In the genomic region with DNA sequence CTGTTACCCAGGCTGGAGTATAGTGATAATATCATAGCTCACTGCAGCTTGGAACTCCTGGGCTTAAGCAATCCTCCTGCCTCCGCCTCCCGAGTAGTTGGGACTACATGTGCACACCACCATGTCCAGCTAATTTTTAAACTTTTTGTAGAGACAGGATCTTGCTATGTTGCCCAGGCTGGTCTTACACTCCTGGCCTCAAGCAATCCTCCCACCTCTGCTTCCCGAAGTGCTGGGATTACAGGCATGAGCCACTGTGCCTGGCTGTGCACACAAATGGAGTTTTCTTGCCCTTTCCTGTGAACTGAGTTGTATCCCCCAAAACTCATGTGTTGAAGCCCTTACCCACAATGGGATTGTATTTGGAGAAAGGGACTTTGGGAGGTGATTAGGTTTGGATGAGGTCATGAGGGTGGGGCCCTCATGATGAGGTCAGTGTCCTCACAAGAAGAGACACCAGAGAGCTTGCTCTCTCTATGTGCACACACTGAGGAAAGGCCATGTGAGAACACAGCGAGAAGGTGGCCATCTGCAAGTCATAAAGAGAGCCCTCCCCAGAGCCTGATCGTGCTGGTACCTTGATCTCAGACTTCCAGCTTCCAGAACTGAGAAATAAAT, we compare ENCODE assay signal across 25 cellular contexts.
"Had no signal": no experiment of that assay in that cellular context is flagged by ENCODE, and none has a peak within 500 bp of the region (broad histone marks: within the 10 kb centered on the region; RNA-seq: fewer than 3 reads in every experiment).

No MANE protein-coding gene starts in this region.

- H3K27me3 ChIP-seq: brain microvascular endothelial cell, colonic mucosa, esophagus muscularis mucosa had no signal

- H3K27ac Mint-ChIP-seq: activated CD4-positive, alpha-beta memory T cell treated with anti-CD3 and anti-CD28 coated beads, Interleukin-2, amount 10 ng/mL, durations not matched to agents 7 days and 5 days; activated CD4-positive, alpha-beta T cell treated with anti-CD3 and anti-CD28 coated beads, Interleukin-2, amount 10 ng/mL, durations not matched to agents 7 days and 5 days; activated naive CD4-positive, alpha-beta T cell treated with anti-CD3 and anti-CD28 coated beads, Interleukin-2, amount 10 ng/mL, durations not matched to agents 7 days and 5 days; activated naive CD4-positive, alpha-beta T cell treated with anti-CD3 and anti-CD28 coated beads, Interleukin-2, amount 50 U/mL, for 72 hours; activated naive CD8-positive, alpha-beta T cell treated with anti-CD3 and anti-CD28 coated beads, Interleukin-2, amount 10 ng/mL, durations not matched to agents 7 days and 5 days; activated T-cell treated with anti-CD3 and anti-CD28 coated beads, Interleukin-2, amount 50 U/mL, for 24 hours; activated T-cell treated with anti-CD3 and anti-CD28 coated beads, Interleukin-2, amount 50 U/mL, for 72 hours had no signal

- DNase-seq: activated CD4-positive, alpha-beta memory T cell treated with anti-CD3 and anti-CD28 coated beads, Interleukin-2, amount 10 ng/mL, durations not matched to agents 7 days and 5 days; activated CD4-positive, alpha-beta T cell treated with anti-CD3 and anti-CD28 coated beads for 1 hour; activated CD4-positive, alpha-beta T cell treated with anti-CD3 and anti-CD28 coated beads for 4 hours; activated CD4-positive, alpha-beta T cell treated with anti-CD3 and anti-CD28 coated beads, Interleukin-2, amount 10 ng/mL, durations not matched to agents 7 days and 5 days; activated CD4-positive, alpha-beta T cell treated with anti-CD3 and anti-CD28 coated beads, Interleukin-2, amount 50 U/mL, for 4 hours; activated CD8-positive, alpha-beta memory T cell treated with anti-CD3 and anti-CD28 coated beads, Interleukin-2, amount 50 U/mL, for 48 hours; activated gamma-delta T cell; activated naive CD4-positive, alpha-beta T cell; activated naive CD4-positive, alpha-beta T cell treated with anti-CD3 and anti-CD28 coated beads, Interleukin-2, amount 10 ng/mL, durations not matched to agents 7 days and 5 days; activated naive CD8-positive, alpha-beta T cell treated with anti-CD3 and anti-CD28 coated beads, Interleukin-2, amount 10 ng/mL, durations not matched to agents 7 days and 5 days; activated T-cell treated with anti-CD3 and anti-CD28 coated beads for 4 hours; activated T-cell treated with anti-CD3 and anti-CD28 coated beads, Interleukin-2, amount 50 U/mL, for 24 hours; activated T-cell treated with anti-CD3 and anti-CD28 coated beads, Interleukin-2, amount 50 U/mL, for 72 hours; brain microvascular endothelial cell; caudate nucleus; colonic mucosa; effector CD8-positive, alpha-beta T cell; foreskin melanocyte; head of caudate nucleus; T-helper 1 cell; T-helper 2 cell had no signal

- H3K4me3 ChIP-seq: colonic mucosa, esophagus muscularis mucosa had no signal

- H3K36me3 ChIP-seq: brain microvascular endothelial cell, colonic mucosa, esophagus muscularis mucosa had no signal

- FAIRE-seq: astrocyte, endometrium had no signal

- ATAC-seq: activated T-cell treated with anti-CD3 and anti-CD28 coated beads, Interleukin-2, amount 50 U/mL, for 72 hours had no signal

- H3K4me1 Mint-ChIP-seq: activated naive CD8-positive, alpha-beta T cell treated with anti-CD3 and anti-CD28 coated beads, Interleukin-2, amount 10 ng/mL, durations not matched to agents 7 days and 5 days had no signal

- H3K4me1 ChIP-seq: colonic mucosa, esophagus muscularis mucosa had no signal

- H3K4me3 Mint-ChIP-seq: activated CD4-positive, alpha-beta memory T cell treated with anti-CD3 and anti-CD28 coated beads, Interleukin-2, amount 10 ng/mL, durations not matched to agents 7 days and 5 days; activated CD4-positive, alpha-beta T cell treated with anti-CD3 and anti-CD28 coated beads, Interleukin-2, amount 10 ng/mL, durations not matched to agents 7 days and 5 days; activated naive CD4-positive, alpha-beta T cell treated with anti-CD3 and anti-CD28 coated beads, Interleukin-2, amount 10 ng/mL, durations not matched to agents 7 days and 5 days; activated naive CD8-positive, alpha-beta T cell treated with anti-CD3 and anti-CD28 coated beads, Interleukin-2, amount 10 ng/mL, durations not matched to agents 7 days and 5 days; activated T-cell treated with anti-CD3 and anti-CD28 coated beads, Interleukin-2, amount 50 U/mL, for 24 hours; activated T-cell treated with anti-CD3 and anti-CD28 coated beads, Interleukin-2, amount 50 U/mL, for 72 hours had no signal

- H3K27me3 Mint-ChIP-seq: activated CD4-positive, alpha-beta memory T cell treated with anti-CD3 and anti-CD28 coated beads, Interleukin-2, amount 10 ng/mL, durations not matched to agents 7 days and 5 days; activated CD4-positive, alpha-beta T cell treated with anti-CD3 and anti-CD28 coated beads, Interleukin-2, amount 10 ng/mL, durations not matched to agents 7 days and 5 days; activated naive CD4-positive, alpha-beta T cell treated with anti-CD3 and anti-CD28 coated beads, Interleukin-2, amount 10 ng/mL, durations not matched to agents 7 days and 5 days; activated naive CD8-positive, alpha-beta T cell treated with anti-CD3 and anti-CD28 coated beads, Interleukin-2, amount 10 ng/mL, durations not matched to agents 7 days and 5 days; activated T-cell treated with anti-CD3 and anti-CD28 coated beads, Interleukin-2, amount 50 U/mL, for 24 hours had no signal

- H3K27ac ChIP-seq: brain microvascular endothelial cell, colonic mucosa, esophagus muscularis mucosa had no signal

- H3K9me3 ChIP-seq: colonic mucosa had no signal

- H3K36me3 Mint-ChIP-seq: activated naive CD4-positive, alpha-beta T cell treated with anti-CD3 and anti-CD28 coated beads, Interleukin-2, amount 10 ng/mL, durations not matched to agents 7 days and 5 days; activated naive CD4-positive, alpha-beta T cell treated with anti-CD3 and anti-CD28 coated beads, Interleukin-2, amount 50 U/mL, for 72 hours; activated naive CD8-positive, alpha-beta T cell treated with anti-CD3 and anti-CD28 coated beads, Interleukin-2, amount 10 ng/mL, durations not matched to agents 7 days and 5 days had no signal
